Comparison of ENCODE assay signal across 9 cellular contexts in genomic region chr2:9799011-9799596, GRCh38. TPM values are rescaled to one million over a fixed set of nuclear protein-coding genes. Genes with fewer than 3 reads are reported as not detected.
DNase-seq lines count a peak whose midpoint lies in the region; ATAC-seq and TF ChIP-seq lines count a peak whose summit lies in the region.
"Had no signal": no experiment of that assay in that cellular context is flagged by ENCODE, and none has a peak within 500 bp of the region (broad histone marks: within the 10 kb centered on the region; RNA-seq: fewer than 3 reads in every experiment).

No MANE protein-coding gene starts in this region.

- peak overlapping the region; percentile 64; the same call in 1 of the 2 replicates for H2AFZ ChIP-seq in PC-9

- POLR2A ChIA-PET in CD8-positive, alpha-beta T cell (lab: Charles Lee), result interaction anchor here (1.5 kb wide), 1 partner anchor 243 kb away, joined by 4 read pairs; the partner anchor contains the start of gene ADAM17
- POLR2A ChIA-PET in PC-9 (lab: Charles Lee; ENCODE audit: unreplicated experiment), result interaction anchor here (0.7 to 0.8 kb wide), 2 partner anchors 31 to 44 kb away, joined by 4 to 8 read pairs; partner anchors contain the start of gene TAF1B

- H3K27me3 ChIP-seq in CD8-positive, alpha-beta T cell (ENCODE audit: insufficient read depth, low read length), result no peaks in the 10 kb centered on the region
- H3K27me3 ChIP-seq in PC-9 (ENCODE audit: insufficient read depth, low read depth), result no peaks in the 10 kb centered on the region
- H3K27me3 ChIP-seq: gastrocnemius medialis had no signal

- peaks cover 3% of the 10 kb centered on the region for H3K27me3 Mint-ChIP-seq in CD8-positive, alpha-beta T cell (ENCODE audit: low read depth)

- peak; percentile 7 for ATAC-seq in CD8-positive, alpha-beta T cell
- peak; percentile 60 for ATAC-seq in GM19438 (IDR thresholded peaks at IDR 0.05; ENCODE audit: low read depth, unreplicated experiment)
- peak; percentile 12 for ATAC-seq in left lobe of liver

- H3K9me3 ChIP-seq in CD8-positive, alpha-beta T cell (ENCODE audit: low read length), result no peaks in the 10 kb centered on the region
- no peaks in the 10 kb centered on the region for H3K9me3 ChIP-seq in PC-9 (ENCODE audit: insufficient read depth, low read depth)
- H3K9me3 ChIP-seq: gastrocnemius medialis had no signal

- H3K4me3 Mint-ChIP-seq in CD8-positive, alpha-beta T cell, result peak overlapping the region; percentile 76

- no TSS peak for BruUV-seq in PC-9 (replicated peaks; lab: Mats Ljungman, UMichigan)

- H3K4me2 ChIP-seq in PC-9, result peak overlapping the region; percentile 83

- H3K79me2 ChIP-seq in PC-9 (ENCODE audit: low read depth), result no peaks in the 10 kb centered on the region

- no peaks in the 10 kb centered on the region for H3K36me3 Mint-ChIP-seq in CD8-positive, alpha-beta T cell

- no peak overlapping the region for H3K27ac ChIP-seq in CD8-positive, alpha-beta T cell (ENCODE audit: low read depth, low read length)
- H3K27ac ChIP-seq in PC-9, result peak overlapping the region; percentile 95

- H3K36me3 ChIP-seq in CD8-positive, alpha-beta T cell (ENCODE audit: insufficient read depth, low read length), result no peaks in the 10 kb centered on the region
- H3K36me3 ChIP-seq in PC-9 (ENCODE audit: low read depth), result no peaks in the 10 kb centered on the region
- H3K36me3 ChIP-seq: gastrocnemius medialis had no signal

- H4K20me1 ChIP-seq in PC-9 (ENCODE audit: insufficient read depth), result no peaks in the 10 kb centered on the region

- peaks cover 14% of the 10 kb centered on the region for H3K4me1 ChIP-seq in CD8-positive, alpha-beta T cell (ENCODE audit: insufficient read depth, low read length)
- H3K4me1 ChIP-seq in PC-9 (replicated peaks; ENCODE audit: insufficient read depth), result peaks cover 80% of the 10 kb centered on the region

- no peak overlapping the region for H3K27ac Mint-ChIP-seq in CD8-positive, alpha-beta T cell

- no peaks in the 10 kb centered on the region for H3K9me2 ChIP-seq in PC-9 (ENCODE audit: insufficient read depth)

- TF ChIP-seq CTCF in CD8-positive, alpha-beta T cell (IDR thresholded peaks at IDR 0.05), result no peak
- TF ChIP-seq CTCF in PC-9 (conservative IDR thresholded peaks at IDR 0.05), result no peak

- H3K9me3 Mint-ChIP-seq in CD8-positive, alpha-beta T cell, result no peaks in the 10 kb centered on the region

- intact Hi-C loops in CD8-positive, alpha-beta T cell (cut with DNase I, micrococcal nuclease), result loop anchor here in 1 of 2 experiments (5.0 kb wide), 2 partner anchors 248 to 657 kb away; no protein-coding TSS in a partner anchor
- intact Hi-C loops in PC-9 (cut with micrococcal nuclease; ENCODE audit: unreplicated experiment), result loop anchor here (1.0 to 10.0 kb wide), 8 partner anchors 17 to 636 kb away; partner anchors contain the start of genes ADAM17, RRM2, TAF1B and YWHAQ

- H3K4me3 ChIP-seq in CD8-positive, alpha-beta T cell (ENCODE audit: low read depth, low read length), result no peak overlapping the region
- H3K4me3 ChIP-seq in PC-9, result peak overlapping the region; percentile 46; the same call in 1 of the 2 replicates
- H3K4me3 ChIP-seq: gastrocnemius medialis had no signal

- no peak for DNase-seq in CD8-positive, alpha-beta T cell
- DNase-seq in PC-9, result peak in 1 of 2 experiments; percentile 94
- no peak for DNase-seq in left lobe of liver (ENCODE audit: low spot score)
- no peak for DNase-seq in superior temporal gyrus (ENCODE audit: extremely low spot score)
- no peak for DNase-seq in AG08396 (ENCODE audit: low spot score)
- no peak for DNase-seq in NCI-H1105 (lab: John Stamatoyannopoulos, UW)
- DNase-seq in LoVo (ENCODE audit: low spot score), result no peak

- H3K4me1 Mint-ChIP-seq in CD8-positive, alpha-beta T cell (ENCODE audit: low read depth), result peaks cover 20% of the 10 kb centered on the region

- H3F3A ChIP-seq in PC-9 (ENCODE audit: insufficient read depth, low read depth), result peaks cover 73% of the 10 kb centered on the region

- CTCF ChIA-PET in CD8-positive, alpha-beta T cell (lab: Charles Lee), result interaction anchor here (0.7 to 8.3 kb wide), 26 partner anchors 9 to 289 kb away, joined by 3 to 93 read pairs (median 4); partner anchors contain the start of gene TAF1B
- CTCF ChIA-PET in PC-9 (lab: Charles Lee), result interaction anchor here (0.6 to 0.9 kb wide), 4 partner anchors 12 to 611 kb away, joined by 3 read pairs; no protein-coding TSS in a partner anchor

RNA-seq across cellular contexts. Expression of gene TAF1B, which starts 44.2 kb away (rescaled TPM):
- total RNA-seq in CD8-positive, alpha-beta T cell, result 10 to 100 TPM; 13.3 to 15.8 TPM
- total RNA-seq in PC-9 (2021) (23.8 and 24.8 TPM in 2 replicates), left lobe of liver (5.7 TPM)

Comparison
In these comparisons a context has a peak if more than half of its experiments do, and no peak if none do; other contexts are left out.
1. ATAC-seq: peak in every context shown above with its lines; median percentile 60 in GM19438; 12 in left lobe of liver; 7 in CD8-positive, alpha-beta T cell.